Comparison of ENCODE assay signal across 14 cellular contexts in genomic region chr5:172303090-172303995, GRCh38. TPM values are rescaled to one million over a fixed set of nuclear protein-coding genes. Genes with fewer than 3 reads are reported as not detected.
A peak's percentile ranks its signal among the peaks of the same experiment; 100 is the strongest.
DNase-seq lines count a peak whose midpoint lies in the region; ATAC-seq and TF ChIP-seq lines count a peak whose summit lies in the region.
"Had no signal": no experiment of that assay in that cellular context is flagged by ENCODE, and none has a peak within 500 bp of the region (broad histone marks: within the 10 kb centered on the region; RNA-seq: fewer than 3 reads in every experiment).

No MANE protein-coding gene starts in this region.

- peaks cover 4% of the 10 kb centered on the region for H3K27me3 Mint-ChIP-seq in activated CD4-positive, alpha-beta T cell treated with anti-CD3 and anti-CD28 coated beads for 36 hours

- in situ Hi-C loops in GM23248 (cut with MboI) (no loop called here), transverse colon (cut with MboI; ENCODE audit: low pct_ligation_motif_present in 1 of 4, low pct_unique_long_range_greater_than_20kb in 1 of 4, low sequenced_read_pairs in 3 of 4) (no loop called here)

- POLR2A ChIA-PET in activated CD4-positive, alpha-beta T cell treated with anti-CD3 and anti-CD28 coated beads for 36 hours (lab: Charles Lee), result no interaction called here

- CTCF ChIA-PET in activated CD4-positive, alpha-beta T cell treated with anti-CD3 and anti-CD28 coated beads for 36 hours (lab: Charles Lee), result interaction anchor here (0.5 to 0.7 kb wide), 5 partner anchors 18 to 648 kb away, joined by 3 read pairs; no protein-coding TSS in a partner anchor

- no peak for TF ChIP-seq POLR2A in transverse colon (IDR thresholded peaks at IDR 0.05)

- H3K9me2 ChIP-seq in GM23248 (ENCODE audit: insufficient read depth), result no peaks in the 10 kb centered on the region

- H3K79me2 ChIP-seq in GM23248 (ENCODE audit: insufficient read depth), result no peaks in the 10 kb centered on the region

- no peak overlapping the region for H3K4me2 ChIP-seq in GM23248 (ENCODE audit: unreplicated experiment)

- H3K4me1 ChIP-seq in GM23248 (ENCODE audit: insufficient read depth), result 0 out of 2 replicates have a peak, but pooled peaks cover 6% of the 10 kb centered on the region
- H3K4me1 ChIP-seq in adipocyte (ENCODE audit: control insufficient read depth, insufficient read depth, low read length), result peaks cover 12% of the 10 kb centered on the region
- H3K4me1 ChIP-seq in transverse colon, result peaks cover 0 to 3% (median 0%) of the 10 kb centered on the region in 4 donors
- H3K4me1 ChIP-seq: esophagus muscularis mucosa had no signal

- H2AFZ ChIP-seq in GM23248, result no peak overlapping the region

- H3K9me3 Mint-ChIP-seq in activated CD4-positive, alpha-beta T cell treated with anti-CD3 and anti-CD28 coated beads for 36 hours (ENCODE audit: low read depth), result peaks cover 3% of the 10 kb centered on the region
- H3K9me3 Mint-ChIP-seq: central memory CD8-positive, alpha-beta T cell had no signal

- H3K9me3 ChIP-seq in GM23248 (ENCODE audit: low read depth), result no peaks in the 10 kb centered on the region
- peaks cover 4% of the 10 kb centered on the region for H3K9me3 ChIP-seq in adipocyte (ENCODE audit: control insufficient read depth, low read length)
- no peaks in the 10 kb centered on the region for H3K9me3 ChIP-seq in transverse colon
- H3K9me3 ChIP-seq: SJSA1 had no signal

- no peak for TF ChIP-seq EP300 in transverse colon (IDR thresholded peaks at IDR 0.05; ENCODE audit: low read depth)

- intact Hi-C loops in transverse colon (cut with DNase I; ENCODE audit: low total_unique reads), result no loop called here
- intact Hi-C loops in activated CD4-positive, alpha-beta T cell treated with anti-CD3 and anti-CD28 coated beads for 36 hours (cut with DNase I, micrococcal nuclease), result no loop called here

- H3K4me3 ChIP-seq in GM23248 (no peak overlapping the region), adipocyte (ENCODE audit: low read length) (no peak overlapping the region), transverse colon (no peak overlapping the region)
- H3K4me3 ChIP-seq: esophagus muscularis mucosa, SJSA1 had no signal

- H3K27me3 ChIP-seq in GM23248 (replicated peaks; ENCODE audit: insufficient read depth) (no peaks in the 10 kb centered on the region), adipocyte (replicated peaks; ENCODE audit: control insufficient read depth, insufficient read depth, low read length) (no peaks in the 10 kb centered on the region), transverse colon (no peaks in the 10 kb centered on the region)
- H3K27me3 ChIP-seq: esophagus muscularis mucosa, SJSA1 had no signal

- H3K27ac ChIP-seq in GM23248 (no peak overlapping the region), transverse colon (no peak overlapping the region)
- H3K27ac ChIP-seq: esophagus muscularis mucosa, SJSA1 had no signal

- H3K4me3 Mint-ChIP-seq in activated CD4-positive, alpha-beta T cell treated with anti-CD3 and anti-CD28 coated beads for 36 hours, result no peak overlapping the region
- H3K4me3 Mint-ChIP-seq: central memory CD8-positive, alpha-beta T cell; H9 had no signal

- WGBS in GM23248 (ENCODE audit: low coverage in 1 of 2, low lambda C conversion rate in 2 of 2, missing lambda C conversion rate in 2 of 2), 2 experiments, result 69 to 85% methylated on average over 6 of the region's 6 CpGs
- WGBS in transverse colon (ENCODE audit: low coverage in 1 of 2), 2 donors, result 81 to 82% methylated on average over 5 to 6 of the region's 6 CpGs

- no peak overlapping the region for H3K27ac Mint-ChIP-seq in activated CD4-positive, alpha-beta T cell treated with anti-CD3 and anti-CD28 coated beads for 36 hours

- H3K9ac ChIP-seq in GM23248, result no peak overlapping the region
- no peak overlapping the region for H3K9ac ChIP-seq in adipocyte (ENCODE audit: low read length)

- no peaks in the 10 kb centered on the region for H3K36me3 ChIP-seq in GM23248 (ENCODE audit: low read depth)
- no peaks in the 10 kb centered on the region for H3K36me3 ChIP-seq in adipocyte (ENCODE audit: control insufficient read depth, insufficient read depth, low read length, severe bottlenecking)
- no peaks in the 10 kb centered on the region for H3K36me3 ChIP-seq in transverse colon
- H3K36me3 ChIP-seq: esophagus muscularis mucosa, SJSA1 had no signal

- no peak for TF ChIP-seq CTCF in transverse colon (IDR thresholded peaks at IDR 0.05)

- ATAC-seq in GM18858 (IDR thresholded peaks at IDR 0.05; ENCODE audit: unreplicated experiment), result no peak
- no peak for ATAC-seq in activated CD4-positive, alpha-beta T cell treated with anti-CD3 and anti-CD28 coated beads for 36 hours

- no peaks in the 10 kb centered on the region for H3F3A ChIP-seq in GM23248 (ENCODE audit: insufficient read depth)

- DNase-seq in GM23248 (peak; percentile 61), M059J (ENCODE audit: low read depth) (peak; percentile 31), adipocyte (ENCODE audit: low read depth) (peak; percentile 29), iris pigment epithelial cell (ENCODE audit: low read depth) (peak; percentile 31), transverse colon (no peak)
- no peak for DNase-seq in activated CD4-positive, alpha-beta T cell treated with anti-CD3 and anti-CD28 coated beads for 36 hours
- DNase-seq: activated CD4-positive, alpha-beta T cell treated with anti-CD3 and anti-CD28 coated beads for 1 hour; H9; NCI-H2081; retina had no signal

- no peaks in the 10 kb centered on the region for H3K36me3 Mint-ChIP-seq in activated CD4-positive, alpha-beta T cell treated with anti-CD3 and anti-CD28 coated beads for 36 hours (ENCODE audit: low read depth)

- H4K20me1 ChIP-seq in GM23248 (ENCODE audit: insufficient read depth), result no peaks in the 10 kb centered on the region

- no peaks in the 10 kb centered on the region for H3K4me1 Mint-ChIP-seq in activated CD4-positive, alpha-beta T cell treated with anti-CD3 and anti-CD28 coated beads for 36 hours
- H3K4me1 Mint-ChIP-seq: central memory CD8-positive, alpha-beta T cell had no signal

RNA-seq across cellular contexts. Expression of gene UBTD2, which starts 19.8 kb away (rescaled TPM):
- 36.4 and 41.4 TPM in 2 replicates for total RNA-seq in GM23248 (2014; rRNA removed; shearing (Covaris generic))
- polyA plus RNA-seq in GM23248 (2016; fragmentation: Nextera tagmentation; extraction: Ambion mirVana), result 16.7 and 17.3 TPM in 2 replicates
- 31.0 and 37.0 TPM in 2 replicates for total RNA-seq in M059J (2014; rRNA removed; shearing (Covaris generic))
- total RNA-seq in transverse colon, result 10 to 100 TPM in 3 of 4 donors, 1 to 10 TPM in 1; 6.0 to 35.4 (median 19.0) TPM
- total RNA-seq in activated CD4-positive, alpha-beta T cell treated with anti-CD3 and anti-CD28 coated beads for 36 hours, result 1 to 10 TPM; 6.0 to 6.1 TPM

Comparison
In these comparisons a context has a peak if more than half of its experiments do, and no peak if none do; other contexts are left out.
1. DNase-seq: peak in GM23248 (single experiment), M059J (single experiment), adipocyte (single experiment) and iris pigment epithelial cell (single experiment); none in transverse colon (single experiment) and activated CD4-positive, alpha-beta T cell treated with anti-CD3 and anti-CD28 coated beads for 36 hours (single experiment).